In genomic region chr11:1875786-1876335, GRCh38 we compare ENCODE assay signal across 12 cellular contexts. TPM values are rescaled to one million over a fixed set of nuclear protein-coding genes. Genes with fewer than 3 reads are reported as not detected.
A peak's percentile ranks its signal among the peaks of the same experiment; 100 is the strongest.
DNase-seq lines count a peak whose midpoint lies in the region; ATAC-seq and TF ChIP-seq lines count a peak whose summit lies in the region.
"Not testable (repeated sequence)": the region's sequence is repeated elsewhere in the genome, so short reads cannot be mapped to it uniquely, and the experiment has no call there.
"Had no signal": no experiment of that assay in that cellular context is flagged by ENCODE, and none has a peak within 500 bp of the region (broad histone marks: within the 10 kb centered on the region; RNA-seq: fewer than 3 reads in every experiment).

No MANE protein-coding gene starts in this region.

- H3K4me3 ChIP-seq in adipocyte (ENCODE audit: low read length) (peak overlapping the region; percentile 12), fibroblast of villous mesenchyme (ENCODE audit: low read depth, low read length) (peak overlapping the region; percentile 56), gastrocnemius medialis (peak overlapping the region in 2 of 4 donors; percentile 27), urinary bladder (ENCODE audit: low read depth, low read length) (peak overlapping the region; percentile 15)
- H3K4me3 ChIP-seq in mucosa of rectum (ENCODE audit: low read length in 2 of 2) = not testable (repeated sequence)

- peak; percentile 24 for DNase-seq in NCI-H748 (lab: John Stamatoyannopoulos, UW; ENCODE audit: unreplicated experiment)
- DNase-seq in adipocyte (ENCODE audit: low read depth); fibroblast of villous mesenchyme (ENCODE audit: low read depth); gastrocnemius medialis: not testable (repeated sequence)

- in situ Hi-C loops in gastrocnemius medialis (cut with MboI; ENCODE audit: low sequenced_read_pairs in 4 of 4) = loop anchor here in 1 of 4 donors (25.0 kb wide), 1 partner anchor 286 kb away; the partner anchor contains the start of genes INS and TH

- not testable (repeated sequence) for TF ChIP-seq CTCF in fibroblast of villous mesenchyme (IDR thresholded peaks at IDR 0.05; ENCODE audit: insufficient read depth, low read depth, low read length); gastrocnemius medialis (IDR thresholded peaks at IDR 0.05 in 4 of 5, conservative IDR thresholded peaks at IDR 0.05 in 1 of 5)

- 46% methylated on average over 18 of the region's 18 CpGs for WGBS in urinary bladder

- intact Hi-C loops in gastrocnemius medialis (cut with DNase I; ENCODE audit: low total_unique reads) = not testable (repeated sequence)

- TF ChIP-seq POLR2A in gastrocnemius medialis (IDR thresholded peaks at IDR 0.05) = not testable (repeated sequence)

- H3K4me1 ChIP-seq in adipocyte (ENCODE audit: control insufficient read depth, insufficient read depth, low read length) (peaks cover 34% of the 10 kb centered on the region), gastrocnemius medialis (peaks cover 11 to 29% of the 10 kb centered on the region in 2 donors)
- H3K4me1 ChIP-seq in mucosa of rectum (ENCODE audit: control insufficient read depth in 2 of 2, insufficient read depth in 2 of 2, low read length in 2 of 2); urinary bladder (ENCODE audit: insufficient read depth): not testable (repeated sequence)

- not testable (repeated sequence) for H3K9me3 ChIP-seq in adipocyte (ENCODE audit: control insufficient read depth, low read length); mucosa of rectum (ENCODE audit: control insufficient read depth in 2 of 2, low read length in 2 of 2); gastrocnemius medialis

- peak overlapping the region; percentile 74 for H3K9ac ChIP-seq in adipocyte (ENCODE audit: low read length)
- peak overlapping the region; percentile 24 to 42 for H3K9ac ChIP-seq in mucosa of rectum (ENCODE audit: low read depth in 1 of 2, low read length in 2 of 2)

- H3K27me3 ChIP-seq in adipocyte (replicated peaks; ENCODE audit: control insufficient read depth, insufficient read depth, low read length); mucosa of rectum (ENCODE audit: control insufficient read depth in 2 of 2, insufficient read depth in 2 of 2, low read length in 2 of 2): not testable (repeated sequence)
- H3K27me3 ChIP-seq in gastrocnemius medialis = peaks cover 18 to 36% (median 34%) of the 10 kb centered on the region in 3 donors

- peak overlapping the region; percentile 62 to 68 for H3K27ac ChIP-seq in mucosa of rectum (ENCODE audit: low read depth in 2 of 2, low read length in 2 of 2)
- H3K27ac ChIP-seq in gastrocnemius medialis = peak overlapping the region; percentile 84 to 89 (median 88)
- H3K27ac ChIP-seq in urinary bladder (ENCODE audit: low read depth) = peak overlapping the region; percentile 65

- ATAC-seq in gastrocnemius medialis = not testable (repeated sequence)

- H3K36me3 ChIP-seq in adipocyte (ENCODE audit: control insufficient read depth, insufficient read depth, low read length, severe bottlenecking); mucosa of rectum (ENCODE audit: control insufficient read depth in 2 of 2, insufficient read depth in 2 of 2, low read length in 2 of 2); gastrocnemius medialis; urinary bladder (ENCODE audit: insufficient read depth): not testable (repeated sequence)

RNA-seq across cellular contexts. Expression of gene PRR33, which starts 15.8 kb away (rescaled TPM):
- not detected in 2 replicates for total RNA-seq in fibroblast of villous mesenchyme
- 1 to 10 TPM in 2 of 4 donors, under 1 TPM in 2; 0.16 to 2.3 (median 1.0) TPM for total RNA-seq in gastrocnemius medialis
- not detected for total RNA-seq in urinary bladder
- polyA plus RNA-seq in urinary bladder = 0.28 TPM
- total RNA-seq: activated naive CD8-positive, alpha-beta T cell treated with anti-CD3 and anti-CD28 coated beads, Interleukin-2, amount 10 ng/mL, durations not matched to agents 7 days and 5 days; lung; PC-9; renal cortical epithelial cell had no signal
- polyA plus RNA-seq: neural cell had no signal

RNA-seq across cellular contexts. Expression of gene LSP1, which starts 23.0 kb away (rescaled TPM):
- total RNA-seq in fibroblast of villous mesenchyme (0.32 TPM in 1 of 2 replicates, not detected in the other), gastrocnemius medialis (10 to 100 TPM in 1 of 4 donors, 1 to 10 TPM in 3; 3.0 to 13.5 (median 5.5) TPM), urinary bladder (50.7 TPM)
- polyA plus RNA-seq in urinary bladder = 160 TPM
- total RNA-seq: renal cortical epithelial cell had no signal
- polyA plus RNA-seq: neural cell had no signal

RNA-seq across cellular contexts. Expression of gene TNNI2, which starts 37.1 kb away (rescaled TPM):
- total RNA-seq in fibroblast of villous mesenchyme (not detected in 2 replicates), gastrocnemius medialis (1,000 to 10,000 TPM; 1,499 to 3,728 (median 2,254) TPM), urinary bladder (32.6 TPM)
- 4.6 TPM for polyA plus RNA-seq in urinary bladder
- total RNA-seq: renal cortical epithelial cell had no signal
- polyA plus RNA-seq: neural cell had no signal

RNA-seq across cellular contexts. Expression of gene SYT8, which starts 41.1 kb away (rescaled TPM):
- total RNA-seq in fibroblast of villous mesenchyme (under 0.01 TPM in 1 of 2 replicates, not detected in the other), gastrocnemius medialis (not detected), urinary bladder (3.4 TPM)
- 35.6 TPM for polyA plus RNA-seq in urinary bladder
- total RNA-seq: activated CD8-positive, alpha-beta memory T cell treated with anti-CD3 and anti-CD28 coated beads for 36 hours; activated naive CD8-positive, alpha-beta T cell treated with anti-CD3 and anti-CD28 coated beads, Interleukin-2, amount 10 ng/mL, durations not matched to agents 7 days and 5 days had no signal
- polyA plus RNA-seq: neural cell had no signal

RNA-seq across cellular contexts. Expression of gene TNNT3, which starts 43.6 kb away (rescaled TPM):
- total RNA-seq in fibroblast of villous mesenchyme (not detected in 2 replicates), gastrocnemius medialis (1,000 to 10,000 TPM; 1,260 to 3,441 (median 1,835) TPM), urinary bladder (61.6 TPM)
- polyA plus RNA-seq in urinary bladder = 39.3 TPM
- total RNA-seq: PC-9, renal cortical epithelial cell had no signal
- polyA plus RNA-seq: neural cell had no signal

Comparison
In these comparisons a context has a peak if more than half of its experiments do, and no peak if none do; other contexts are left out.
1. RNA of gene TNNI2, which starts 37.1 kb away (total RNA-seq): 1,499 to 3,728 TPM in gastrocnemius medialis; 32.6 TPM in urinary bladder (single experiment) and not detected in fibroblast of villous mesenchyme; every median in the first group is over 10 times any median in the second.
2. Peak in every context shown above with its lines, with median percentiles within 50 percentile points of each other: H3K27ac ChIP-seq.